Comparison of ENCODE assay signal across 10 cellular contexts in the genomic region with DNA sequence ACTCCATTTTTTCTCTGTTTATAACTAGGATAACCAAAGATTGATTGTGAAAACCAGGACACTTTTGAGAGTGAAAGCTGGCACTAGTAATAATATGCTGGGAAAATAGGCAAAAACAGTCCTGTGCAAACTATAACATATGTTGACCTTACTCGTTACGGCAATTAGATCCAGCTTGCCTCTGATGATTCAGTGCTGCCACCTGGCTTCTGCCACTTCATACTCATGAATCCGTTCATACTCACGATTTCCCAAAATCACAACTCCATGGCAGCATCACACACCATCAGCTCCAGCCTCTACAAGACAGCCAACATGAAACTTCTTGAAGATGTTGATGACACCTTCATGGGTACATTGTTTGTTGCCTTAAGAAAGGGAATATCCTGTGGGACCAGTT. TPM values are rescaled to one million over a fixed set of nuclear protein-coding genes. Genes with fewer than 3 reads are reported as not detected.
DNase-seq lines count a peak whose midpoint lies in the region; ATAC-seq and TF ChIP-seq lines count a peak whose summit lies in the region.
"Had no signal": no experiment of that assay in that cellular context is flagged by ENCODE, and none has a peak within 500 bp of the region (broad histone marks: within the 10 kb centered on the region; RNA-seq: fewer than 3 reads in every experiment).

No MANE protein-coding gene starts in this region.

- H3K36me3 Mint-ChIP-seq in activated naive CD4-positive, alpha-beta T cell treated with anti-CD3 and anti-CD28 coated beads for 36 hours (ENCODE audit: low read depth), result no peaks in the 10 kb centered on the region
- no peaks in the 10 kb centered on the region for H3K36me3 Mint-ChIP-seq in activated naive CD8-positive, alpha-beta T cell treated with anti-CD3 and anti-CD28 coated beads, Interleukin-2, amount 50 U/mL, for 24 hours (ENCODE audit: low read depth)

- in situ Hi-C loops in GM13976 (cut with MboI; ENCODE audit: low sequenced_read_pairs, unreplicated experiment), result no loop called here

- H3K27me3 Mint-ChIP-seq in activated naive CD4-positive, alpha-beta T cell treated with anti-CD3 and anti-CD28 coated beads for 36 hours (ENCODE audit: low read depth), result no peaks in the 10 kb centered on the region
- no peaks in the 10 kb centered on the region for H3K27me3 Mint-ChIP-seq in activated naive CD8-positive, alpha-beta T cell treated with anti-CD3 and anti-CD28 coated beads, Interleukin-2, amount 50 U/mL, for 24 hours

- whole genome bisulfite sequencing in thyroid gland, 2 donors, result 55 to 61% methylated on average over 4 of the region's 4 CpGs

- no peak for TF ChIP-seq POLR2A in thyroid gland (IDR thresholded peaks at IDR 0.05)

- H3K9me3 ChIP-seq in thyroid gland, result no peaks in the 10 kb centered on the region

- H3K27ac Mint-ChIP-seq in activated naive CD4-positive, alpha-beta T cell treated with anti-CD3 and anti-CD28 coated beads for 36 hours, result no peak overlapping the region
- H3K27ac Mint-ChIP-seq in activated naive CD8-positive, alpha-beta T cell treated with anti-CD3 and anti-CD28 coated beads, Interleukin-2, amount 50 U/mL, for 24 hours, result no peak overlapping the region

- H3K36me3 ChIP-seq in thyroid gland, result no peaks in the 10 kb centered on the region

- DNase-seq in activated naive CD4-positive, alpha-beta T cell treated with anti-CD3 and anti-CD28 coated beads for 36 hours, result peak; percentile 13
- DNase-seq in activated naive CD4-positive, alpha-beta T cell treated with anti-CD3 and anti-CD28 coated beads, Interleukin-2, amount 50 U/mL, for 16 hours, result no peak
- DNase-seq in NCI-H524 treated with DMSO at 0.1 percent for 48 hours (lab: John Stamatoyannopoulos, UW), result peak; percentile 19
- no peak for DNase-seq in dorsolateral prefrontal cortex
- DNase-seq in thyroid gland, result peak; percentile 9 to 16
- no peak for DNase-seq in activated naive CD8-positive, alpha-beta T cell treated with anti-CD3 and anti-CD28 coated beads, Interleukin-2, amount 50 U/mL, for 24 hours
- no peak for DNase-seq in GM13976 (ENCODE audit: low spot score)
- DNase-seq: retina; stimulated activated naive CD4-positive, alpha-beta T cell had no signal

- no peaks in the 10 kb centered on the region for H3K9me3 Mint-ChIP-seq in activated naive CD4-positive, alpha-beta T cell treated with anti-CD3 and anti-CD28 coated beads for 36 hours
- H3K9me3 Mint-ChIP-seq in activated naive CD8-positive, alpha-beta T cell treated with anti-CD3 and anti-CD28 coated beads, Interleukin-2, amount 50 U/mL, for 24 hours, result no peaks in the 10 kb centered on the region

- TF ChIP-seq CTCF in dorsolateral prefrontal cortex (IDR thresholded peaks at IDR 0.05 in 54 of 56, conservative IDR thresholded peaks at IDR 0.05 in 2 of 56; ENCODE audit: low read depth in 1 of 56, partially characterized antibody in 56 of 56), result peak in 32 of 56 donors; percentile 6 to 52 (median 28)
- TF ChIP-seq CTCF in thyroid gland (IDR thresholded peaks at IDR 0.05), result peak in 3 of 6 experiments; percentile 32 to 47 (median 33)
- no peak for TF ChIP-seq CTCF in GM13976 (IDR thresholded peaks at IDR 0.05; ENCODE audit: borderline replicate concordance, control extremely low read depth, extremely low read depth, insufficient read depth, missing control alignments)

- CTCF ChIA-PET in activated naive CD4-positive, alpha-beta T cell treated with anti-CD3 and anti-CD28 coated beads for 36 hours (lab: Charles Lee), result interaction anchor here (1.1 kb wide), 1 partner anchor 17 kb away, joined by 3 read pairs; no protein-coding TSS in a partner anchor

- H3K4me3 ChIP-seq in dorsolateral prefrontal cortex, result no peak overlapping the region
- H3K4me3 ChIP-seq in thyroid gland (replicated peaks in 1 of 3), result no peak overlapping the region

- H3K4me1 Mint-ChIP-seq in activated naive CD4-positive, alpha-beta T cell treated with anti-CD3 and anti-CD28 coated beads for 36 hours (ENCODE audit: low read depth), result no peaks in the 10 kb centered on the region
- no peaks in the 10 kb centered on the region for H3K4me1 Mint-ChIP-seq in activated naive CD8-positive, alpha-beta T cell treated with anti-CD3 and anti-CD28 coated beads, Interleukin-2, amount 50 U/mL, for 24 hours

- ATAC-seq in activated naive CD8-positive, alpha-beta T cell treated with anti-CD3 and anti-CD28 coated beads, Interleukin-2, amount 50 U/mL, for 24 hours, result no peak
- ATAC-seq in HG02759 (IDR thresholded peaks at IDR 0.05; ENCODE audit: unreplicated experiment), result no peak

- no peak overlapping the region for H3K4me3 Mint-ChIP-seq in activated naive CD4-positive, alpha-beta T cell treated with anti-CD3 and anti-CD28 coated beads for 36 hours
- H3K4me3 Mint-ChIP-seq in activated naive CD8-positive, alpha-beta T cell treated with anti-CD3 and anti-CD28 coated beads, Interleukin-2, amount 50 U/mL, for 24 hours, result no peak overlapping the region

- H3K27ac ChIP-seq in dorsolateral prefrontal cortex, result no peak overlapping the region
- H3K27ac ChIP-seq in thyroid gland, result no peak overlapping the region

- intact Hi-C loops in activated naive CD4-positive, alpha-beta T cell treated with anti-CD3 and anti-CD28 coated beads for 36 hours (cut with micrococcal nuclease), result loop anchor here (1.0 to 2.0 kb wide), 2 partner anchors 195 to 315 kb away; no protein-coding TSS in a partner anchor
- intact Hi-C loops in dorsolateral prefrontal cortex (cut with DNase I) (no loop called here), thyroid gland (cut with DNase I) (no loop called here)

- no peaks in the 10 kb centered on the region for H3K4me1 ChIP-seq in thyroid gland

- H3K27me3 ChIP-seq in dorsolateral prefrontal cortex, result peaks cover 0 to under 1% (median 0%) of the 10 kb centered on the region in 45 donors
- H3K27me3 ChIP-seq in thyroid gland, result no peaks in the 10 kb centered on the region

RNA-seq across cellular contexts. Expression of gene CAND1, which starts 49.1 kb away (rescaled TPM):
- 100 to 1,000 TPM; 221 to 224 TPM for total RNA-seq in activated naive CD4-positive, alpha-beta T cell treated with anti-CD3 and anti-CD28 coated beads for 36 hours
- total RNA-seq in dorsolateral prefrontal cortex, result 100 to 1,000 TPM in 118 of 120 experiments, 10 to 100 TPM in 2; 92.1 to 204 (median 154) TPM
- 100 to 1,000 TPM in 2 of 4 donors, 10 to 100 TPM in 2; 88.5 to 127 (median 98.9) TPM for total RNA-seq in thyroid gland

Comparison
In these comparisons a context has a peak if more than half of its experiments do, and no peak if none do; other contexts are left out.
1. DNase-seq: peak in activated naive CD4-positive, alpha-beta T cell treated with anti-CD3 and anti-CD28 coated beads for 36 hours (single experiment), NCI-H524 treated with DMSO at 0.1 percent for 48 hours (single experiment) and thyroid gland (2 of 2); none in activated naive CD4-positive, alpha-beta T cell treated with anti-CD3 and anti-CD28 coated beads, Interleukin-2, amount 50 U/mL, for 16 hours (single experiment), dorsolateral prefrontal cortex (0 of 10), activated naive CD8-positive, alpha-beta T cell treated with anti-CD3 and anti-CD28 coated beads, Interleukin-2, amount 50 U/mL, for 24 hours (single experiment) and GM13976 (single experiment).